10 cellular contexts compared by ENCODE assay signal in genomic region chr3:172104471-172105072, GRCh38.
DNase-seq lines count a peak whose midpoint lies in the region; ATAC-seq, FAIRE-seq and TF ChIP-seq lines count a peak whose summit lies in the region.
"Had no signal": no experiment of that assay in that cellular context is flagged by ENCODE, and none has a peak within 500 bp of the region (broad histone marks: within the 10 kb centered on the region; RNA-seq: fewer than 3 reads in every experiment).

No MANE protein-coding gene starts in this region.

- CTCF ChIA-PET in HCT116 (lab: Charles Lee) = no interaction called here

- H3K9ac ChIP-seq in HCT116 (ENCODE audit: low read length) = no peak overlapping the region

- RAD21 ChIA-PET in HCT116 (lab: Charles Lee; ENCODE audit: low non-redundant PET in 1 of 2, low total read pairs in 2 of 2, uncharacterized antibody in 2 of 2, unreplicated experiment in 2 of 2) = no interaction called here

- H3K4me1 ChIP-seq in HCT116 (ENCODE audit: control insufficient read depth in 1 of 2, insufficient read depth in 2 of 2, low read length in 2 of 2) (peaks cover 0 to 7% of the 10 kb centered on the region in 2 experiments; a peak in 2 of 4 replicates), foreskin keratinocyte (peaks cover 31% of the 10 kb centered on the region), pancreas (peaks cover 30 to 63% (median 49%) of the 10 kb centered on the region in 3 donors)

- intact Hi-C loops in HCT116 (cut with micrococcal nuclease) = no loop called here
- intact Hi-C loops in pancreas (cut with DNase I) = no loop called here

- no peak overlapping the region for H3K27ac ChIP-seq in HCT116 (ENCODE audit: low read depth, low read length)
- H3K27ac ChIP-seq in foreskin keratinocyte = peak overlapping the region; percentile 74
- H3K27ac ChIP-seq in pancreas = peak overlapping the region in 2 of 4 donors; percentile 45 to 74
- H3K27ac ChIP-seq: RWPE1 had no signal

- H3K27me3 ChIP-seq in HCT116 (ENCODE audit: insufficient read depth, low read length) (no peaks in the 10 kb centered on the region), foreskin keratinocyte (no peaks in the 10 kb centered on the region), pancreas (no peaks in the 10 kb centered on the region)

- no peaks in the 10 kb centered on the region for H3K9me2 ChIP-seq in HCT116 (ENCODE audit: insufficient read depth)

- 27 to 31% methylated on average over 2 of the region's 2 CpGs for WGBS in pancreas, 2 donors

- POLR2A ChIA-PET in HCT116 (lab: Charles Lee) = no interaction called here

- no peak for DNase-seq in HCT116 (ENCODE audit: low read depth, low spot score)
- peak; percentile 50 for DNase-seq in NCI-H69 (lab: John Stamatoyannopoulos, UW)
- DNase-seq in foreskin keratinocyte = peak; percentile 70 to 85
- DNase-seq in pancreas = peak in 4 of 6 donors; percentile 55 to 77 (median 73)
- DNase-seq in effector CD8-positive, alpha-beta T cell (lab: John Stamatoyannopoulos, UW) = no peak
- no peak for DNase-seq in nucleus accumbens (lab: John Stamatoyannopoulos, UW)
- DNase-seq in medulla oblongata (ENCODE audit: extremely low spot score) = no peak
- DNase-seq: activated T-cell treated with anti-CD3 and anti-CD28 coated beads, Interleukin-2, amount 50 U/mL, for 24 hours had no signal

- H3K9me3 ChIP-seq in HCT116 (ENCODE audit: control insufficient read depth in 1 of 2, insufficient read depth in 1 of 2, low read depth in 1 of 2, low read length in 2 of 2) = no peaks in the 10 kb centered on the region
- no peaks in the 10 kb centered on the region for H3K9me3 ChIP-seq in pancreas

- H2AFZ ChIP-seq in HCT116 (ENCODE audit: low read depth, low read length, poor library complexity, severe bottlenecking) = no peak overlapping the region

- ATAC-seq in HCT116 = peak; percentile 58; the same call in 1 of the 2 replicates
- peak; percentile 68 for ATAC-seq in foreskin keratinocyte
- peak; percentile 78 to 90 (median 80) for ATAC-seq in pancreas
- ATAC-seq in HG02763 (IDR thresholded peaks at IDR 0.05; ENCODE audit: unreplicated experiment) = no peak

- H3K79me2 ChIP-seq in HCT116 (ENCODE audit: insufficient read depth, low read length) = peaks cover 51% of the 10 kb centered on the region

- H3K4me3 ChIP-seq in HCT116 (replicated peaks in 1 of 2; ENCODE audit: low read depth in 1 of 2, low read length in 2 of 2) (no peak overlapping the region), pancreas (no peak overlapping the region)

- no peak for TF ChIP-seq POLR2A in HCT116 (IDR thresholded peaks at IDR 0.05; ENCODE audit: borderline replicate concordance, extremely low read depth, insufficient read depth, insufficient read length)

- 0 out of 2 replicates have a peak, but pooled peaks cover 8% of the 10 kb centered on the region for H4K20me1 ChIP-seq in HCT116 (ENCODE audit: insufficient read depth)

- no peak for TF ChIP-seq CTCF in HCT116 (IDR thresholded peaks at IDR 0.05 in 2 of 3, conservative IDR thresholded peaks at IDR 0.05 in 1 of 3; ENCODE audit: borderline replicate concordance in 1 of 3, insufficient read depth in 1 of 3, low read depth in 2 of 3, low read length in 2 of 3)
- TF ChIP-seq CTCF in foreskin keratinocyte (conservative IDR thresholded peaks at IDR 0.05) = no peak
- no peak for TF ChIP-seq CTCF in pancreas (IDR thresholded peaks at IDR 0.05)

- H3K36me3 ChIP-seq in HCT116 (ENCODE audit: control insufficient read depth in 1 of 2, insufficient read depth in 2 of 2, low read length in 2 of 2) = no peaks in the 10 kb centered on the region
- H3K36me3 ChIP-seq in pancreas = no peaks in the 10 kb centered on the region

- no TSS peak for BruUV-seq in HCT116 (replicated peaks; lab: Mats Ljungman, UMichigan)

- no peak overlapping the region for H3K4me2 ChIP-seq in HCT116 (ENCODE audit: low read length)

- no peak for FAIRE-seq in pancreas (lab: Jason Lieb, UNC)

- TF ChIP-seq RAD21 in HCT116 (IDR thresholded peaks at IDR 0.05; ENCODE audit: low read depth) = no peak

TF ChIP-seq in HCT116, 20 proteins besides CTCF, POLR2A, EP300 and RAD21:
- TF ChIP-seq SRF (IDR thresholded peaks at IDR 0.05; ENCODE audit: low read depth) (no peak), CEBPB (IDR thresholded peaks at IDR 0.05; ENCODE audit: low read depth) (no peak), SIN3A (IDR thresholded peaks at IDR 0.05; ENCODE audit: low read depth) (no peak), SP1 (IDR thresholded peaks at IDR 0.05; ENCODE audit: low read depth) (no peak), EZH2phosphoT487 (IDR thresholded peaks at IDR 0.05; ENCODE audit: borderline replicate concordance) (no peak), YY1 (IDR thresholded peaks at IDR 0.05; ENCODE audit: extremely low read depth, insufficient replicate concordance, low read depth, low read length) (no peak), REST (IDR thresholded peaks at IDR 0.05; ENCODE audit: low read depth) (no peak), POLR2AphosphoS5 (IDR thresholded peaks at IDR 0.05; ENCODE audit: low read depth, low read length) (no peak), ZBTB33 (IDR thresholded peaks at IDR 0.05; ENCODE audit: extremely low read depth, insufficient replicate concordance, low read length) (no peak), ZFX (IDR thresholded peaks at IDR 0.05) (no peak), MAX (IDR thresholded peaks at IDR 0.05) (no peak)

Comparison
In these comparisons a context has a peak if more than half of its experiments do, and no peak if none do; other contexts are left out.
1. DNase-seq: peak in NCI-H69 (single experiment), foreskin keratinocyte (2 of 2) and pancreas (4 of 6); none in HCT116 (single experiment), effector CD8-positive, alpha-beta T cell (single experiment), nucleus accumbens (0 of 56) and medulla oblongata (single experiment).